19 cellular contexts compared by ENCODE assay signal in the genomic region with DNA sequence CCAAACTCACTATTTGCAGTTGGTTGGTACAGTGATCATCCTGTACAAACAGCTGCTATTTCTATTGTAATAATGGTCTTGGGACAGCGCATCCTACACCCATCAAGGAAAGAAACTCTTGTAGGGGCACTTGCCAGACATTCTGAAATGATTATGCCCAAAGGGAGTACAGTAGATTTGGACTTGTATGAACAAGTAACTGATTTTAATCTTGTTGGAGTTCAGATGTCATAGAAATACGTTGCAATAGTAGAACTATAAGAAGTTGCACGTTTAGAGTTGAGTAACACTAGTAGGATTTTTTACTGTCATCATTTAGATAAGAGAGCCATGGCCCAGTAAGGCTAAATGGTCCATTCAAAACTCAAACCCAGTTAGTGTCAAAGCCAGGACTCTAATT.
DNase-seq lines count a peak whose midpoint lies in the region; ATAC-seq and TF ChIP-seq lines count a peak whose summit lies in the region.
"Had no signal": no experiment of that assay in that cellular context is flagged by ENCODE, and none has a peak within 500 bp of the region (broad histone marks: within the 10 kb centered on the region; RNA-seq: fewer than 3 reads in every experiment).

No MANE protein-coding gene starts in this region.

- H3K4me1 ChIP-seq in mammary epithelial cell (ENCODE audit: insufficient read depth, low read length) (peaks cover 17% of the 10 kb centered on the region), foreskin keratinocyte (peaks cover 13% of the 10 kb centered on the region), stomach (no peaks in the 10 kb centered on the region)
- H3K4me1 ChIP-seq: A549, Caco-2 had no signal

- H3K4me2 ChIP-seq in mammary epithelial cell (ENCODE audit: insufficient read depth, low read depth, low read length), result peak overlapping the region; percentile 15
- H3K4me2 ChIP-seq: A549; BLaER1 treated with 17β-estradiol and CSF1 and Interleukin-3, amounts not matched to agents 10 nM and 100 nM had no signal

- H3K4me3 ChIP-seq in mammary epithelial cell (replicated peaks in 1 of 3; ENCODE audit: insufficient read depth in 1 of 3, low read depth in 2 of 3, low read length in 3 of 3) (no peak overlapping the region), epithelial cell of esophagus (ENCODE audit: low read length) (no peak overlapping the region), stomach (no peak overlapping the region)
- H3K4me3 ChIP-seq: A549; BLaER1 treated with 17β-estradiol and CSF1 and Interleukin-3, amounts not matched to agents 10 nM and 100 nM had no signal

- peak; percentile 63 for DNase-seq in mammary epithelial cell
- no peak for DNase-seq in MCF 10A (ENCODE audit: unreplicated experiment)
- DNase-seq in epithelial cell of esophagus (ENCODE audit: low read depth), result peak; percentile 71
- peak; percentile 51 to 80 for DNase-seq in foreskin keratinocyte
- no peak for DNase-seq in stomach
- DNase-seq: AML-193; Caco-2; Calu3; CD4-positive, alpha-beta T cell; CD8-positive, alpha-beta T cell; DMS79 treated with DMSO at 0.1 percent for 48 hours; GF-D8 had no signal

- H3K4me3 Mint-ChIP-seq in MCF 10A (ENCODE audit: unreplicated experiment), result no peak overlapping the region
- H3K4me3 Mint-ChIP-seq: B cell; CD4-positive, alpha-beta T cell; CD8-positive, alpha-beta T cell had no signal

- H3K79me2 ChIP-seq in mammary epithelial cell (ENCODE audit: insufficient read depth, low read length), result no peaks in the 10 kb centered on the region

- peak overlapping the region; percentile 64 for H2AFZ ChIP-seq in mammary epithelial cell (ENCODE audit: low read depth, low read length)

- no peaks in the 10 kb centered on the region for H3K4me1 Mint-ChIP-seq in MCF 10A (ENCODE audit: insufficient read depth, unreplicated experiment)

- WGBS in mammary epithelial cell (ENCODE audit: low coverage, missing lambda C conversion rate), result 8% methylated on average over 3 of the region's 3 CpGs
- 57 to 67% (median 62%) methylated on average over 3 of the region's 3 CpGs for WGBS in stomach, 5 donors

- TF ChIP-seq CTCF in mammary epithelial cell (conservative IDR thresholded peaks at IDR 0.05 in 1 of 2, IDR thresholded peaks at IDR 0.05 in 1 of 2; ENCODE audit: extremely low read depth in 1 of 2, insufficient read depth in 1 of 2, low read depth in 1 of 2, low read length in 2 of 2) (no peak), MCF 10A (IDR thresholded peaks at IDR 0.05; ENCODE audit: unreplicated experiment) (no peak), epithelial cell of esophagus (IDR thresholded peaks at IDR 0.05; ENCODE audit: insufficient read depth, low read depth, low read length, missing control alignments) (no peak), foreskin keratinocyte (conservative IDR thresholded peaks at IDR 0.05) (no peak), stomach (IDR thresholded peaks at IDR 0.05) (no peak)

- no peak for TF ChIP-seq POLR2A in stomach (IDR thresholded peaks at IDR 0.05)

- intact Hi-C loops in mammary epithelial cell (cut with micrococcal nuclease) (no loop called here), MCF 10A (cut with micrococcal nuclease) (no loop called here), stomach (cut with DNase I; ENCODE audit: low total_unique reads) (no loop called here)

- H3K9ac ChIP-seq in mammary epithelial cell (ENCODE audit: insufficient read depth, low read length), result no peak overlapping the region
- H3K9ac ChIP-seq: BLaER1 treated with 17β-estradiol and CSF1 and Interleukin-3, amounts not matched to agents 10 nM and 100 nM had no signal

- POLR2A ChIA-PET in MCF 10A (lab: Yijun Ruan, JAX), result no interaction called here

- H3K36me3 ChIP-seq in mammary epithelial cell (ENCODE audit: insufficient read depth, low read length) (no peaks in the 10 kb centered on the region), stomach (no peaks in the 10 kb centered on the region)
- H3K36me3 ChIP-seq: BLaER1 treated with 17β-estradiol and CSF1 and Interleukin-3, amounts not matched to agents 10 nM and 100 nM had no signal

- H3K9me3 ChIP-seq in mammary epithelial cell (replicated peaks; ENCODE audit: insufficient read depth, low read length), result no peaks in the 10 kb centered on the region
- no peaks in the 10 kb centered on the region for H3K9me3 ChIP-seq in stomach
- H3K9me3 ChIP-seq: A549, Caco-2 had no signal

- no peaks in the 10 kb centered on the region for H4K20me1 ChIP-seq in mammary epithelial cell (ENCODE audit: insufficient read depth, low read length)
- H4K20me1 ChIP-seq: BLaER1 treated with 17β-estradiol and CSF1 and Interleukin-3, amounts not matched to agents 10 nM and 100 nM had no signal

- H3K27me3 Mint-ChIP-seq in MCF 10A (ENCODE audit: insufficient read depth, unreplicated experiment), result no peaks in the 10 kb centered on the region
- H3K27me3 Mint-ChIP-seq: CD4-positive, alpha-beta T cell had no signal

- H3K36me3 Mint-ChIP-seq in MCF 10A (ENCODE audit: insufficient read depth, unreplicated experiment), result no peaks in the 10 kb centered on the region
- H3K36me3 Mint-ChIP-seq: CD8-positive, alpha-beta T cell had no signal

- H3K27ac Mint-ChIP-seq in MCF 10A (ENCODE audit: low read depth, unreplicated experiment), result no peak overlapping the region
- H3K27ac Mint-ChIP-seq: B cell; CD4-positive, alpha-beta T cell; CD8-positive, alpha-beta T cell had no signal

- peak; percentile 36 for ATAC-seq in foreskin keratinocyte
- ATAC-seq in HG03439 (IDR thresholded peaks at IDR 0.05; ENCODE audit: unreplicated experiment), result no peak
- ATAC-seq in GM18868 (IDR thresholded peaks at IDR 0.05; ENCODE audit: unreplicated experiment), result no peak
- ATAC-seq: A549; CD8-positive, alpha-beta T cell had no signal

- BruUV-seq in mammary epithelial cell (replicated peaks; lab: Mats Ljungman, UMichigan) (no TSS peak), MCF 10A (replicated peaks; lab: Mats Ljungman, UMichigan) (no TSS peak)

- in situ Hi-C loops in mammary epithelial cell (cut with MboI; ENCODE audit: low sequenced_read_pairs in 2 of 2), result no loop called here

- dilution Hi-C loops in mammary epithelial cell (cut with HindIII; ENCODE audit: low sequenced_read_pairs), result no loop called here

- no peak for TF ChIP-seq EP300 in stomach (IDR thresholded peaks at IDR 0.05)

- no peak overlapping the region for H3K27ac ChIP-seq in mammary epithelial cell (ENCODE audit: insufficient read depth, low read depth, low read length)
- no peak overlapping the region for H3K27ac ChIP-seq in foreskin keratinocyte
- H3K27ac ChIP-seq in stomach, result no peak overlapping the region
- H3K27ac ChIP-seq: 22Rv1; A549; BLaER1 treated with 17β-estradiol and CSF1 and Interleukin-3, amounts not matched to agents 10 nM and 100 nM; C4-2B had no signal

- CTCF ChIA-PET in mammary epithelial cell (lab: Charles Lee; ENCODE audit: low non-redundant PET), result no interaction called here
- CTCF ChIA-PET in MCF 10A (lab: Yijun Ruan, JAX), result no interaction called here

- no peaks in the 10 kb centered on the region for H3K9me3 Mint-ChIP-seq in MCF 10A (ENCODE audit: unreplicated experiment)
- H3K9me3 Mint-ChIP-seq: CD4-positive, alpha-beta T cell; CD8-positive, alpha-beta T cell had no signal

- H3K27me3 ChIP-seq in mammary epithelial cell (ENCODE audit: insufficient read depth, low read length) (no peaks in the 10 kb centered on the region), foreskin keratinocyte (no peaks in the 10 kb centered on the region), stomach (no peaks in the 10 kb centered on the region)
- H3K27me3 ChIP-seq: BLaER1 treated with 17β-estradiol and CSF1 and Interleukin-3, amounts not matched to agents 10 nM and 100 nM had no signal

Comparison
In these comparisons a context has a peak if more than half of its experiments do, and no peak if none do; other contexts are left out.
1. DNase-seq: peak in mammary epithelial cell (single experiment), epithelial cell of esophagus (single experiment) and foreskin keratinocyte (2 of 2); none in MCF 10A (single experiment) and stomach (single experiment).